27 cellular contexts compared by ENCODE assay signal in genomic region chr2:176689711-176690110, GRCh38.
A peak's percentile ranks its signal among the peaks of the same experiment; 100 is the strongest.
DNase-seq lines count a peak whose midpoint lies in the region; ATAC-seq and TF ChIP-seq lines count a peak whose summit lies in the region.
"Had no signal": no experiment of that assay in that cellular context is flagged by ENCODE, and none has a peak within 500 bp of the region (broad histone marks: within the 10 kb centered on the region; RNA-seq: fewer than 3 reads in every experiment).

No MANE protein-coding gene starts in this region.

- intact Hi-C loops in A673 (cut with micrococcal nuclease; ENCODE audit: unreplicated experiment) (loop anchor here (1.0 to 5.0 kb wide), 3 partner anchors 20 to 123 kb away; no protein-coding TSS in a partner anchor), upper lobe of right lung (cut with DNase I) (no loop called here)

- H3K4me3 ChIP-seq in A673 (ENCODE audit: low read depth, low read length, poor library complexity, severe bottlenecking) (no peak overlapping the region), upper lobe of right lung (no peak overlapping the region)
- H3K4me3 ChIP-seq: A549; BLaER1; BLaER1 treated with 17β-estradiol and CSF1 and Interleukin-3, amounts not matched to agents 10 nM and 100 nM had no signal

- BruUV-seq in A673 (replicated peaks; lab: Mats Ljungman, UMichigan): no TSS peak

- POLR2A ChIA-PET in A673 (lab: Charles Lee; ENCODE audit: low non-redundant PET): no interaction called here

- CTCF ChIA-PET in A673 (lab: Charles Lee): interaction anchor here (0.5 to 0.6 kb wide), 3 partner anchors 12 to 559 kb away, joined by 3 to 8 read pairs (median 4); no protein-coding TSS in a partner anchor

- no peak for TF ChIP-seq CTCF in A673 (conservative IDR thresholded peaks at IDR 0.05; ENCODE audit: low read depth, low read length)
- no peak for TF ChIP-seq CTCF in upper lobe of right lung (IDR thresholded peaks at IDR 0.05)

- ATAC-seq in upper lobe of right lung: no peak
- ATAC-seq: A549; CD8-positive, alpha-beta T cell had no signal

- H3K27ac ChIP-seq in A673 (ENCODE audit: low read depth, low read length, poor library complexity, severe bottlenecking): peak overlapping the region; percentile 70
- no peak overlapping the region for H3K27ac ChIP-seq in upper lobe of right lung
- H3K27ac ChIP-seq: 22Rv1; A549; BLaER1; BLaER1 treated with 17β-estradiol and CSF1 and Interleukin-3, amounts not matched to agents 10 nM and 100 nM; C4-2B had no signal

- no peaks in the 10 kb centered on the region for H3K27me3 ChIP-seq in A673 (replicated peaks; ENCODE audit: insufficient read depth, low read depth, low read length, poor library complexity)
- peaks cover 6% of the 10 kb centered on the region for H3K27me3 ChIP-seq in upper lobe of right lung
- H3K27me3 ChIP-seq: BE2C; BLaER1; BLaER1 treated with 17β-estradiol and CSF1 and Interleukin-3, amounts not matched to agents 10 nM and 100 nM had no signal

- H3K36me3 ChIP-seq in A673 (ENCODE audit: insufficient read depth, low read length, poor library complexity, severe bottlenecking): no peaks in the 10 kb centered on the region
- no peaks in the 10 kb centered on the region for H3K36me3 ChIP-seq in upper lobe of right lung
- H3K36me3 ChIP-seq: BE2C; BLaER1; BLaER1 treated with 17β-estradiol and CSF1 and Interleukin-3, amounts not matched to agents 10 nM and 100 nM had no signal

- DNase-seq in A673 (ENCODE audit: low spot score) (peak; percentile 91), upper lobe of right lung (no peak)
- DNase-seq: 8988T; ACHN; AML-193; BE2C; C1 segment of cervical spinal cord; Caco-2; Calu3; CD4-positive, alpha-beta memory T cell; CD4-positive, alpha-beta T cell; CD4-positive, CD25-positive, alpha-beta regulatory T cell; CD8-positive, alpha-beta memory T cell; CD8-positive, alpha-beta T cell; COR-L47; DMS 273 treated with DMSO at 0.1 percent for 48 hours; DMS153; DMS53; DMS79; DMS79 treated with DMSO at 0.1 percent for 48 hours; DND-41; EL had no signal

- H3K9me3 ChIP-seq in A673 (ENCODE audit: low read depth, low read length, poor library complexity, severe bottlenecking) (no peaks in the 10 kb centered on the region), upper lobe of right lung (no peaks in the 10 kb centered on the region)
- H3K9me3 ChIP-seq: A549; BE2C; BLaER1; BLaER1 treated with 17β-estradiol and CSF1 and Interleukin-3, amounts not matched to agents 10 nM and 100 nM; Caco-2 had no signal

- H3K4me1 ChIP-seq in A673 (ENCODE audit: insufficient read depth, low read length, poor library complexity, severe bottlenecking) (peaks cover 96% of the 10 kb centered on the region), upper lobe of right lung (no peaks in the 10 kb centered on the region)
- H3K4me1 ChIP-seq: A549; BE2C; BLaER1; BLaER1 treated with 17β-estradiol and CSF1 and Interleukin-3, amounts not matched to agents 10 nM and 100 nM; Caco-2 had no signal
